ENCODE assay signal across 9 cellular contexts in genomic region chr6:31493550-31493874, GRCh38. TPM values are rescaled to one million over a fixed set of nuclear protein-coding genes. Genes with fewer than 3 reads are reported as not detected.
DNase-seq lines count a peak whose midpoint lies in the region; TF ChIP-seq lines count a peak whose summit lies in the region.
"Not testable (repeated sequence)": the region's sequence is repeated elsewhere in the genome, so short reads cannot be mapped to it uniquely, and the experiment has no call there.
"Had no signal": no experiment of that assay in that cellular context is flagged by ENCODE, and none has a peak within 500 bp of the region (broad histone marks: within the 10 kb centered on the region; RNA-seq: fewer than 3 reads in every experiment).

No MANE protein-coding gene starts in this region.

- not testable (repeated sequence) for H3K36me3 ChIP-seq in colonic mucosa

- H3K27ac ChIP-seq in colonic mucosa, result peak overlapping the region; percentile 66

- H3K4me3 ChIP-seq in AG09309 (ENCODE audit: control insufficient read depth, low read depth, low read length), result peak overlapping the region; percentile 83
- peak overlapping the region; percentile 53 for H3K4me3 ChIP-seq in colonic mucosa
- H3K4me3 ChIP-seq in retinal pigment epithelial cell (ENCODE audit: low read length), result peak overlapping the region; percentile 66

- CTCF ChIA-PET in activated CD4-positive, alpha-beta memory T cell treated with anti-CD3 and anti-CD28 coated beads for 36 hours (lab: Charles Lee), result interaction anchor here (0.7 to 7.0 kb wide), 16 partner anchors 8 to 104 kb away, joined by 3 to 68 read pairs (median 4); partner anchors contain the start of genes DDX39B and NFKBIL1

- H3K9me3 Mint-ChIP-seq in IgD-negative memory B cell; activated CD4-positive, alpha-beta memory T cell treated with anti-CD3 and anti-CD28 coated beads for 36 hours; immature natural killer cell: not testable (repeated sequence)

- POLR2A ChIA-PET in activated CD4-positive, alpha-beta memory T cell treated with anti-CD3 and anti-CD28 coated beads for 36 hours (lab: Charles Lee), result interaction anchor here (0.9 to 2.4 kb wide), 4 partner anchors 38 to 83 kb away, joined by 3 to 16 read pairs (median 4); partner anchors contain the start of genes DDX39B and TNF

- H3K9me3 ChIP-seq in colonic mucosa, result not testable (repeated sequence)

- H3K4me1 Mint-ChIP-seq in IgD-negative memory B cell (peaks cover 27 to 33% (median 30%) of the 10 kb centered on the region in 3 donors), immature natural killer cell (peaks cover 43 to 56% of the 10 kb centered on the region in 2 donors)
- H3K4me1 Mint-ChIP-seq in activated CD4-positive, alpha-beta memory T cell treated with anti-CD3 and anti-CD28 coated beads for 36 hours (ENCODE audit: low read depth), result peaks cover 36% of the 10 kb centered on the region

- DNase-seq in AG09309 (ENCODE audit: low read depth); activated CD4-positive, alpha-beta memory T cell treated with anti-CD3 and anti-CD28 coated beads for 36 hours; colonic mucosa; immature natural killer cell; retinal pigment epithelial cell (ENCODE audit: low read depth): not testable (repeated sequence)

- not testable (repeated sequence) for H3K27me3 Mint-ChIP-seq in IgD-negative memory B cell; activated CD4-positive, alpha-beta memory T cell treated with anti-CD3 and anti-CD28 coated beads for 36 hours; immature natural killer cell (ENCODE audit: low read depth in 3 of 3)

- not testable (repeated sequence) for H3K4me1 ChIP-seq in colonic mucosa

- H3K27ac Mint-ChIP-seq in IgD-negative memory B cell, result peak overlapping the region; percentile 43 to 82 (median 57)
- H3K27ac Mint-ChIP-seq in activated CD4-positive, alpha-beta memory T cell treated with anti-CD3 and anti-CD28 coated beads for 36 hours, result peak overlapping the region; percentile 94
- peak overlapping the region; percentile 72 to 92 (median 82) for H3K27ac Mint-ChIP-seq in immature natural killer cell

- TF ChIP-seq CTCF in AG09309 (IDR thresholded peaks at IDR 0.05; ENCODE audit: control insufficient read depth, insufficient read depth, low read depth, low read length, missing control alignments); colonic mucosa (IDR thresholded peaks at IDR 0.05); retinal pigment epithelial cell (conservative IDR thresholded peaks at IDR 0.05; ENCODE audit: low read depth, low read length): not testable (repeated sequence)

- H3K27me3 ChIP-seq in colonic mucosa, result not testable (repeated sequence)

- peak overlapping the region; percentile 79 to 95 (median 86) for H3K4me3 Mint-ChIP-seq in IgD-negative memory B cell
- H3K4me3 Mint-ChIP-seq in activated CD4-positive, alpha-beta memory T cell treated with anti-CD3 and anti-CD28 coated beads for 36 hours, result peak overlapping the region; percentile 90
- peak overlapping the region; percentile 79 to 96 (median 95) for H3K4me3 Mint-ChIP-seq in immature natural killer cell

- peak overlapping the region in 1 of 2 donors; percentile 70 for H3K9ac ChIP-seq in colonic mucosa (ENCODE audit: low read depth in 2 of 2, low read length in 2 of 2)

- not testable (repeated sequence) for H3K36me3 Mint-ChIP-seq in IgD-negative memory B cell; activated CD4-positive, alpha-beta memory T cell treated with anti-CD3 and anti-CD28 coated beads for 36 hours; immature natural killer cell

- intact Hi-C loops in activated CD4-positive, alpha-beta memory T cell treated with anti-CD3 and anti-CD28 coated beads for 36 hours (cut with micrococcal nuclease), result loop anchor here (2.0 to 10.0 kb wide), 3 partner anchors 93 to 289 kb away; partner anchors contain the start of gene BAG6
- intact Hi-C loops in colonic mucosa (cut with DNase I), result loop anchor here (10.0 kb wide), 1 partner anchor 51 kb away; the partner anchor contains the start of genes ATP6V1G2, DDX39B and NFKBIL1

RNA-seq across cellular contexts. Expression of gene MICB, which starts 4.4 kb away (rescaled TPM):
- polyA plus RNA-seq in IgD-negative memory B cell, result 9.3 TPM
- 10 to 100 TPM; 21.1 to 23.2 TPM for total RNA-seq in activated CD4-positive, alpha-beta memory T cell treated with anti-CD3 and anti-CD28 coated beads for 36 hours
- total RNA-seq in colonic mucosa, result 1 to 10 TPM; 5.6 to 6.7 TPM
- polyA plus RNA-seq in immature natural killer cell, result 10 to 100 TPM in 2 of 3 donors, 1 to 10 TPM in 1; 7.4 to 15.2 (median 10.3) TPM

RNA-seq across cellular contexts. Expression of gene MCCD1, which starts 35.2 kb away (rescaled TPM):
- not detected for polyA plus RNA-seq in IgD-negative memory B cell
- not detected for total RNA-seq in activated CD4-positive, alpha-beta memory T cell treated with anti-CD3 and anti-CD28 coated beads for 36 hours
- total RNA-seq in colonic mucosa, result not detected
- polyA plus RNA-seq in immature natural killer cell, result not detected
- total RNA-seq: HT-29; T-helper 1 cell treated with Interleukin-12 subunit alpha and Interleukin-12 subunit beta and Interleukin-4 antibody, amounts not matched to agents 30 ng/mL and 1 ng/mL, for 36 hours; temporal lobe had no signal

RNA-seq across cellular contexts. Expression of gene DDX39B, which starts 48.3 kb away (rescaled TPM):
- polyA plus RNA-seq in IgD-negative memory B cell (89.4 TPM), immature natural killer cell (10 to 100 TPM; 49.7 to 71.6 (median 56.2) TPM)
- total RNA-seq in activated CD4-positive, alpha-beta memory T cell treated with anti-CD3 and anti-CD28 coated beads for 36 hours, result 100 to 1,000 TPM; 538 to 547 TPM
- 100 to 1,000 TPM; 213 to 422 TPM for total RNA-seq in colonic mucosa

RNA-seq across cellular contexts. Expression of gene ATP6V1G2, which starts 52.9 kb away (rescaled TPM):
- polyA plus RNA-seq in IgD-negative memory B cell (0.53 TPM), immature natural killer cell (not detected)
- 1 to 10 TPM; 1.4 to 1.6 TPM for total RNA-seq in activated CD4-positive, alpha-beta memory T cell treated with anti-CD3 and anti-CD28 coated beads for 36 hours
- total RNA-seq in colonic mucosa, result under 1 TPM; 0.57 to 0.85 TPM
- total RNA-seq: HT-29 had no signal

RNA-seq across cellular contexts. Expression of gene NFKBIL1, which starts 53.9 kb away (rescaled TPM):
- polyA plus RNA-seq in IgD-negative memory B cell, result 11.5 TPM
- total RNA-seq in activated CD4-positive, alpha-beta memory T cell treated with anti-CD3 and anti-CD28 coated beads for 36 hours, result 10 to 100 TPM; 18.5 to 21.5 TPM
- 10 to 100 TPM; 16.1 to 18.8 TPM for total RNA-seq in colonic mucosa
- polyA plus RNA-seq in immature natural killer cell, result 10 to 100 TPM in 2 of 3 donors, 1 to 10 TPM in 1; 5.0 to 15.0 (median 13.6) TPM
